9 cellular contexts compared by ENCODE assay signal in the genomic region with DNA sequence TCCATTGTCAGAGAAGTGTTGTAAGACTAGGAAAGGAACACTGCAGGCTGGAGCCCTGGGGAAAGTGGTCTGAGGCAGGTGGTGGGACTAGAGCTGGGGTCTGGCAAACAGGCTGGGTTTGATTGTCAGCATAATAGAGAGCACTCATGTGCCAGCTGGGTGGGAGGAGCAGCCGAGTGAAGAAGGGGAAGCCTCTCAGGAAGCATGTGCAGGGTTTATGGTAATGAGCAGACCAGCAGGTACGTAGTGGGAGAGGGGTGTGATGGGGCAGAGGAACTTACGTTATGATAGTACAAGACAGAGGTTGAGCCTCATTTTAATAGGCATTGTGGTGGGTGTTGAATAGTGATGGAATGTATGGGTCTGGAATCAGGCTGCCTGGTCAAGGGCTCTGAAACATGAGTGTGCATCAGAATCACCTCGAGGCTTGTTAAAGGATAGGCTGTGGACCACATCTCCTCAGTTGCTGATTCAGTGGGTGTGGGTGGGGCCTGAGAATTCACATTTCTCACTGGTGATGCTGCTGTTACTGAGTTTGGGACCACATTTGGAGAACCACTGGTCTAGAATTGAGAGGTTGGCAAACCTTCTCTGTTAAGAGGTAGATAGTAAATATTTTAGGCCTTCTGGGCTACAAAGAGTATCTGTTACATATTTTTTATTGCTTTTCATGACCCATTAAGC. TPM values are rescaled to one million over a fixed set of nuclear protein-coding genes. Genes with fewer than 3 reads are reported as not detected.
DNase-seq lines count a peak whose midpoint lies in the region; ATAC-seq and TF ChIP-seq lines count a peak whose summit lies in the region.
"Had no signal": no experiment of that assay in that cellular context is flagged by ENCODE, and none has a peak within 500 bp of the region (broad histone marks: within the 10 kb centered on the region; RNA-seq: fewer than 3 reads in every experiment).

No MANE protein-coding gene starts in this region.

- dilution Hi-C loops in mammary epithelial cell (cut with HindIII; ENCODE audit: low sequenced_read_pairs), result no loop called here

- intact Hi-C loops in mammary epithelial cell (cut with micrococcal nuclease), result no loop called here

- no peaks in the 10 kb centered on the region for H3K9me3 Mint-ChIP-seq in activated naive CD4-positive, alpha-beta T cell treated with anti-CD3 and anti-CD28 coated beads, Interleukin-2, amount 50 U/mL, for 24 hours
- no peaks in the 10 kb centered on the region for H3K9me3 Mint-ChIP-seq in stimulated activated naive CD8-positive, alpha-beta T cell treated with anti-CD3 and anti-CD28 coated beads, Interleukin-15, Interleukin-2, amounts not matched to agents 100 ng/mL and 50 ng/mL, for 24 hours

- H3K27me3 ChIP-seq in mammary epithelial cell (ENCODE audit: insufficient read depth, low read length) (no peaks in the 10 kb centered on the region), HAP-1 (ENCODE audit: low read depth) (no peaks in the 10 kb centered on the region)

- peaks cover 30% of the 10 kb centered on the region for H3K79me2 ChIP-seq in mammary epithelial cell (ENCODE audit: insufficient read depth, low read length)

- H3K4me1 ChIP-seq in mammary epithelial cell (ENCODE audit: insufficient read depth, low read length), result peaks cover 10% of the 10 kb centered on the region
- H3K4me1 ChIP-seq in HAP-1, result no peaks in the 10 kb centered on the region

- ATAC-seq in HG02759 (IDR thresholded peaks at IDR 0.05; ENCODE audit: unreplicated experiment) (no peak), HG03432 (IDR thresholded peaks at IDR 0.05; ENCODE audit: unreplicated experiment) (no peak)

- no TSS peak for BruUV-seq in mammary epithelial cell (replicated peaks; lab: Mats Ljungman, UMichigan)

- H4K20me1 ChIP-seq in mammary epithelial cell (ENCODE audit: insufficient read depth, low read length), result no peaks in the 10 kb centered on the region

- no peaks in the 10 kb centered on the region for H3K36me3 ChIP-seq in mammary epithelial cell (ENCODE audit: insufficient read depth, low read length)
- H3K36me3 ChIP-seq in HAP-1 (replicated peaks), result no peaks in the 10 kb centered on the region; the same call in 1 of the 2 replicates

- CTCF ChIA-PET in mammary epithelial cell (lab: Charles Lee; ENCODE audit: low non-redundant PET), result no interaction called here

- H2AFZ ChIP-seq in mammary epithelial cell (ENCODE audit: low read depth, low read length), result no peak overlapping the region

- in situ Hi-C loops in mammary epithelial cell (cut with MboI; ENCODE audit: low sequenced_read_pairs in 2 of 2) (no loop called here), HAP-1 (cut with MboI; ENCODE audit: low sequenced_read_pairs) (no loop called here)

- no peaks in the 10 kb centered on the region for H3K9me3 ChIP-seq in mammary epithelial cell (replicated peaks; ENCODE audit: insufficient read depth, low read length)
- no peaks in the 10 kb centered on the region for H3K9me3 ChIP-seq in HAP-1

- no peaks in the 10 kb centered on the region for H3K27me3 Mint-ChIP-seq in activated naive CD4-positive, alpha-beta T cell treated with anti-CD3 and anti-CD28 coated beads, Interleukin-2, amount 50 U/mL, for 24 hours
- no peaks in the 10 kb centered on the region for H3K27me3 Mint-ChIP-seq in stimulated activated naive CD8-positive, alpha-beta T cell treated with anti-CD3 and anti-CD28 coated beads, Interleukin-15, Interleukin-2, amounts not matched to agents 100 ng/mL and 50 ng/mL, for 24 hours

- H3K4me2 ChIP-seq in mammary epithelial cell (ENCODE audit: insufficient read depth, low read depth, low read length), result no peak overlapping the region

- no peak overlapping the region for H3K9ac ChIP-seq in mammary epithelial cell (ENCODE audit: insufficient read depth, low read length)

- no peak overlapping the region for H3K4me3 Mint-ChIP-seq in activated naive CD4-positive, alpha-beta T cell treated with anti-CD3 and anti-CD28 coated beads, Interleukin-2, amount 50 U/mL, for 24 hours
- H3K4me3 Mint-ChIP-seq in stimulated activated naive CD8-positive, alpha-beta T cell treated with anti-CD3 and anti-CD28 coated beads, Interleukin-15, Interleukin-2, amounts not matched to agents 100 ng/mL and 50 ng/mL, for 24 hours, result peak overlapping the region; percentile 3

- H3K4me1 Mint-ChIP-seq in activated naive CD4-positive, alpha-beta T cell treated with anti-CD3 and anti-CD28 coated beads, Interleukin-2, amount 50 U/mL, for 24 hours, result peaks cover 90% of the 10 kb centered on the region
- peaks cover 94% of the 10 kb centered on the region for H3K4me1 Mint-ChIP-seq in stimulated activated naive CD8-positive, alpha-beta T cell treated with anti-CD3 and anti-CD28 coated beads, Interleukin-15, Interleukin-2, amounts not matched to agents 100 ng/mL and 50 ng/mL, for 24 hours (ENCODE audit: low read depth)

- peak overlapping the region; percentile 63 for H3K27ac Mint-ChIP-seq in activated naive CD4-positive, alpha-beta T cell treated with anti-CD3 and anti-CD28 coated beads, Interleukin-2, amount 50 U/mL, for 24 hours
- H3K27ac Mint-ChIP-seq in stimulated activated naive CD8-positive, alpha-beta T cell treated with anti-CD3 and anti-CD28 coated beads, Interleukin-15, Interleukin-2, amounts not matched to agents 100 ng/mL and 50 ng/mL, for 24 hours, result peak overlapping the region; percentile 81

- DNase-seq in activated naive CD4-positive, alpha-beta T cell treated with anti-CD3 and anti-CD28 coated beads, Interleukin-2, amount 50 U/mL, for 16 hours, result no peak
- DNase-seq in NCI-H748 (lab: John Stamatoyannopoulos, UW; ENCODE audit: unreplicated experiment) (peak; percentile 61), mammary epithelial cell (peak; percentile 65), HAP-1 (ENCODE audit: low spot score in 2 of 2) (no peak)
- DNase-seq: COR-L47 had no signal

- H3K27ac ChIP-seq in mammary epithelial cell (ENCODE audit: insufficient read depth, low read depth, low read length), result no peak overlapping the region

- H3K4me3 ChIP-seq in mammary epithelial cell (replicated peaks in 1 of 3; ENCODE audit: insufficient read depth in 1 of 3, low read depth in 2 of 3, low read length in 3 of 3) (no peak overlapping the region), HAP-1 (no peak overlapping the region)

- peaks cover 15% of the 10 kb centered on the region for H3K36me3 Mint-ChIP-seq in activated naive CD4-positive, alpha-beta T cell treated with anti-CD3 and anti-CD28 coated beads, Interleukin-2, amount 50 U/mL, for 24 hours
- H3K36me3 Mint-ChIP-seq in stimulated activated naive CD8-positive, alpha-beta T cell treated with anti-CD3 and anti-CD28 coated beads, Interleukin-15, Interleukin-2, amounts not matched to agents 100 ng/mL and 50 ng/mL, for 24 hours (ENCODE audit: low read depth), result peaks cover 24% of the 10 kb centered on the region

- WGBS in mammary epithelial cell (ENCODE audit: low coverage, missing lambda C conversion rate), result 92% methylated on average over 3 of the region's 4 CpGs

- no peak for TF ChIP-seq CTCF in mammary epithelial cell (conservative IDR thresholded peaks at IDR 0.05 in 1 of 2, IDR thresholded peaks at IDR 0.05 in 1 of 2; ENCODE audit: extremely low read depth in 1 of 2, insufficient read depth in 1 of 2, low read depth in 1 of 2, low read length in 2 of 2)

RNA-seq across cellular contexts. Expression of gene MGAT5, which starts 1.6 kb away (rescaled TPM):
- 10 to 100 TPM; 43.3 to 63.2 TPM for total RNA-seq in mammary epithelial cell
- polyA plus RNA-seq in mammary epithelial cell, result 22.9 TPM
- 68.7 TPM for polyA minus RNA-seq in mammary epithelial cell

Comparison
In these comparisons a context has a peak if more than half of its experiments do, and no peak if none do; other contexts are left out.
1. DNase-seq: peak in NCI-H748 (single experiment) and mammary epithelial cell (single experiment); none in activated naive CD4-positive, alpha-beta T cell treated with anti-CD3 and anti-CD28 coated beads, Interleukin-2, amount 50 U/mL, for 16 hours (single experiment) and HAP-1 (0 of 2).